26 cellular contexts compared by ENCODE assay signal in the genomic region with DNA sequence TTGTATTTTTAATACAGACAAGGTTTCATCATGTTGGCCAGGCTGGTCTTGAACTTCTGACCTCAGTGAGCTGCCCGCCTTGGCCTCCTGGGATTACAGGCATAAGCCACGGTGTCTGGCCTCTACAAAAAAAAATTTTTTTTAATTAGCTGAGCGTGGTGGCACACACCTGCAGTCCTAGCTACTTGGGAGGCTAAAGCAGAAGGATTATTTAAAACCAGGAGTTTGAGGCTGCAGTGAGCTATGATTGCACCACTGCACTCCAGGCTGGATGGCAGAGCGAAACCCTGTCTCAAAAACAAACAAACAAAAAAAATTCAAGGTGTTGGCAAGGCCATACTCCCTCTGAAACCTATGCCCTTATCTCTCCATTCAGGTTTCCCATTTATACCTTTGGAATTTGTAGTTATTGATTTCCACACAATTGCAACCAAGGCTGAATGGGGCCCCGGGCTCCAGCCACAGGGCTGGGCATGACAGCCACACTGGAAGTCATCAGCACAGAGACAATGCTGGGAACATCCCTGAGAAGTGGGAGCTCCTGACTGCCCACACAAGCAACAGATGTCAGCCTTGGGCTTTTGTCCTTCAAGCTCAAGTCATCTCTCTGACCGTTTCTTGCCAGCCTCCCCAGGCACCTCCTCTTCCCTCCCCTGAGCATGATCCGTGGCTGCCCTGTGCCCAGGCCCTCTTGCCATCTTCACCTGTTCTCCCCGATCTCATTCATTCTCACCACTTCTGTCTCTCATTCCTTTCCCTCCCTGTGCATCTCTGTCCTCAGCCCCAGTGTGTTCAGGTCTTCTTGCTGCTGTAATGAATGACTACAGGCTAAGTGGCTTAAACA. TPM values are rescaled to one million over a fixed set of nuclear protein-coding genes. Genes with fewer than 3 reads are reported as not detected.
A peak's percentile ranks its signal among the peaks of the same experiment; 100 is the strongest.
DNase-seq lines count a peak whose midpoint lies in the region; ATAC-seq, FAIRE-seq and TF ChIP-seq lines count a peak whose summit lies in the region.
"Had no signal": no experiment of that assay in that cellular context is flagged by ENCODE, and none has a peak within 500 bp of the region (broad histone marks: within the 10 kb centered on the region; RNA-seq: fewer than 3 reads in every experiment).

No MANE protein-coding gene starts in this region.

- no peaks in the 10 kb centered on the region for H3K79me1 ChIP-seq in IMR-90 (ENCODE audit: low read depth in 1 of 2, low read length in 2 of 2)
- H3K79me1 ChIP-seq in H1 (ENCODE audit: low read depth, low read length): no peaks in the 10 kb centered on the region

- H3K23ac ChIP-seq in IMR-90 (ENCODE audit: low read depth, low read length) (no peak overlapping the region), H1 (ENCODE audit: insufficient read length) (no peak overlapping the region)

- TF ChIP-seq POLR2A in IMR-90 (IDR thresholded peaks at IDR 0.05; ENCODE audit: low read depth, low read length) (no peak), H1 (IDR thresholded peaks at IDR 0.05; ENCODE audit: control extremely low read depth in 1 of 2, low read depth in 2 of 2, low read length in 2 of 2) (no peak)

- H4K8ac ChIP-seq in IMR-90 (ENCODE audit: low read depth in 2 of 2, low read length in 2 of 2): no peak overlapping the region
- no peak overlapping the region for H4K8ac ChIP-seq in H1 (ENCODE audit: extremely low read depth, insufficient read depth, low read length)

- peaks cover 12% of the 10 kb centered on the region for H3K4me1 Mint-ChIP-seq in activated CD4-positive, alpha-beta T cell treated with anti-CD3 and anti-CD28 coated beads, Interleukin-2, amount 10 ng/mL, durations not matched to agents 24 days and 14 days
- peaks cover 12% of the 10 kb centered on the region for H3K4me1 Mint-ChIP-seq in progenitor cell of endocrine pancreas (ENCODE audit: low read depth)

- no peaks in the 10 kb centered on the region for H3K9me3 Mint-ChIP-seq in activated CD4-positive, alpha-beta T cell treated with anti-CD3 and anti-CD28 coated beads, Interleukin-2, amount 10 ng/mL, durations not matched to agents 24 days and 14 days
- peaks cover 6% of the 10 kb centered on the region for H3K9me3 Mint-ChIP-seq in progenitor cell of endocrine pancreas (ENCODE audit: low read depth)
- H3K9me3 Mint-ChIP-seq: activated CD4-positive, alpha-beta memory T cell treated with anti-CD3 and anti-CD28 coated beads for 36 hours; natural killer cell treated with Interleukin-12 subunit alpha and Interleukin-12 subunit beta and Interleukin-15 and Interleukin-18, amount 100 ng/mL, for 72 hours; stimulated activated naive CD8-positive, alpha-beta T cell treated with anti-CD3 and anti-CD28 coated beads, Interleukin-15, amount 100 ng/mL, for 72 hours had no signal

- H2AK9ac ChIP-seq in IMR-90 (replicated peaks; ENCODE audit: low read depth, low read length, poor library complexity): peak overlapping the region; percentile 55

- no peak for ATAC-seq in IMR-90 (ENCODE audit: low read depth)
- no peak for ATAC-seq in PC-3
- ATAC-seq: gastroesophageal sphincter; left lung; natural killer cell treated with Interleukin-12 subunit alpha and Interleukin-12 subunit beta and Interleukin-15 and Interleukin-18, amount 100 ng/mL, for 72 hours; right cardiac atrium had no signal

- H3K4me3 ChIP-seq in IMR-90 (ENCODE audit: insufficient read depth, low read depth, low read length) (no peak overlapping the region), H1 (ENCODE audit: extremely low read depth in 1 of 4, insufficient read depth in 2 of 4, low read depth in 3 of 4, low read length in 4 of 4) (no peak overlapping the region), PC-3 (ENCODE audit: low read length) (no peak overlapping the region)
- H3K4me3 ChIP-seq: gastroesophageal sphincter, left lung, ovary, transverse colon had no signal

- no peak overlapping the region for H2BK120ac ChIP-seq in IMR-90 (ENCODE audit: low read depth, low read length)
- H2BK120ac ChIP-seq in H1 (replicated peaks; ENCODE audit: low read depth, low read length): no peak overlapping the region

- no peak overlapping the region for H2BK20ac ChIP-seq in IMR-90 (ENCODE audit: low read depth, low read length)
- H2BK20ac ChIP-seq in H1 (ENCODE audit: low read length): no peak overlapping the region

- H3K56ac ChIP-seq in IMR-90 (ENCODE audit: extremely low read depth, insufficient read depth, low read length) (no peak overlapping the region), H1 (replicated peaks; ENCODE audit: insufficient read length, low read depth, low read length) (no peak overlapping the region)

- H3K4ac ChIP-seq in IMR-90 (ENCODE audit: low read depth, low read length) (no peak overlapping the region), H1 (replicated peaks; ENCODE audit: insufficient read length, low read depth, low read length) (no peak overlapping the region)

- H3K23me2 ChIP-seq in H1 (ENCODE audit: low read depth, low read length): no peaks in the 10 kb centered on the region

- POLR2A ChIA-PET in IMR-90 (lab: Charles Lee; ENCODE audit: unreplicated experiment): no interaction called here
- POLR2A ChIA-PET in H1 (lab: Charles Lee; ENCODE audit: partially characterized antibody): interaction anchor here (1.0 to 1.2 kb wide), 2 partner anchors 26 to 44 kb away, joined by 3 read pairs; no protein-coding TSS in a partner anchor
- POLR2A ChIA-PET in PC-3 (lab: Charles Lee; ENCODE audit: unreplicated experiment): no interaction called here

- TF ChIP-seq EP300 in H1 (IDR thresholded peaks at IDR 0.05; ENCODE audit: borderline replicate concordance in 1 of 2, low read depth in 2 of 2, low read length in 2 of 2): no peak

- FAIRE-seq in H1 (lab: Jason Lieb, UNC): no peak
- FAIRE-seq: A204.1, endometrium had no signal

- in situ Hi-C loops in IMR-90 (cut with MboI; ENCODE audit: low sequenced_read_pairs): no loop called here

- H3K9me1 ChIP-seq in IMR-90 (ENCODE audit: insufficient read depth, low read length): no peaks in the 10 kb centered on the region; the same call in 1 of the 2 replicates

- H3K36me3 ChIP-seq in IMR-90 (ENCODE audit: control insufficient read depth, insufficient read depth, low read length) (no peaks in the 10 kb centered on the region), H1 (ENCODE audit: control insufficient read depth in 2 of 4, insufficient read depth in 4 of 4, low read length in 3 of 4) (no peaks in the 10 kb centered on the region), PC-3 (ENCODE audit: low read depth, low read length) (no peaks in the 10 kb centered on the region)
- H3K36me3 ChIP-seq: gastroesophageal sphincter, left lung, ovary, transverse colon had no signal

- H4K20me1 ChIP-seq in IMR-90 (ENCODE audit: insufficient read depth, low read length) (no peaks in the 10 kb centered on the region), H1 (replicated peaks in 1 of 2; ENCODE audit: control insufficient read depth in 1 of 2, insufficient read depth in 2 of 2, low read length in 2 of 2) (no peaks in the 10 kb centered on the region), PC-3 (ENCODE audit: low read length) (no peaks in the 10 kb centered on the region)

- H3K4me2 ChIP-seq in IMR-90 (ENCODE audit: low read depth, low read length) (no peak overlapping the region), H1 (ENCODE audit: insufficient read depth in 1 of 2, low read depth in 2 of 2, low read length in 2 of 2) (no peak overlapping the region), PC-3 (ENCODE audit: low read length) (no peak overlapping the region)
- H3K4me2 ChIP-seq: SK-N-SH had no signal

- H2BK15ac ChIP-seq in IMR-90 (ENCODE audit: low read depth, low read length) (no peak overlapping the region), H1 (ENCODE audit: low read length) (no peak overlapping the region)

- no peak overlapping the region for H2BK12ac ChIP-seq in H1 (ENCODE audit: low read depth, low read length)

- H2AFZ ChIP-seq in IMR-90 (replicated peaks; ENCODE audit: low read length, poor library complexity) (no peak overlapping the region), H1 (ENCODE audit: low read length) (peak overlapping the region; percentile 76; the same call in 1 of the 2 replicates), PC-3 (ENCODE audit: low read length) (no peak overlapping the region)

- H4K91ac ChIP-seq in IMR-90 (ENCODE audit: insufficient read depth, low read depth, low read length) (no peak overlapping the region), H1 (replicated peaks; ENCODE audit: insufficient read length, low read length) (no peak overlapping the region)

- H3K27me3 Mint-ChIP-seq in activated CD4-positive, alpha-beta T cell treated with anti-CD3 and anti-CD28 coated beads, Interleukin-2, amount 10 ng/mL, durations not matched to agents 24 days and 14 days: peaks cover 17% of the 10 kb centered on the region
- peaks cover 5% of the 10 kb centered on the region for H3K27me3 Mint-ChIP-seq in progenitor cell of endocrine pancreas

- H3K9me3 ChIP-seq in IMR-90 (ENCODE audit: control insufficient read depth, insufficient read depth, low read length) (no peaks in the 10 kb centered on the region), H1 (ENCODE audit: insufficient read depth in 2 of 2, low read depth in 1 of 2, low read length in 1 of 2) (no peaks in the 10 kb centered on the region), PC-3 (ENCODE audit: low read length) (no peaks in the 10 kb centered on the region)
- H3K9me3 ChIP-seq: gastroesophageal sphincter, left lung, ovary, SK-N-SH, transverse colon had no signal

- dilution Hi-C loops in IMR-90 (cut with HindIII; ENCODE audit: low sequenced_read_pairs, unreplicated experiment): no loop called here

- peak overlapping the region; percentile 36 for H3K4me3 Mint-ChIP-seq in activated CD4-positive, alpha-beta T cell treated with anti-CD3 and anti-CD28 coated beads, Interleukin-2, amount 10 ng/mL, durations not matched to agents 24 days and 14 days
- H3K4me3 Mint-ChIP-seq in progenitor cell of endocrine pancreas (ENCODE audit: low read depth): no peak overlapping the region
- H3K4me3 Mint-ChIP-seq: activated CD4-positive, alpha-beta memory T cell treated with anti-CD3 and anti-CD28 coated beads for 36 hours; natural killer cell treated with Interleukin-12 subunit alpha and Interleukin-12 subunit beta and Interleukin-15 and Interleukin-18, amount 100 ng/mL, for 72 hours had no signal

- H3K27ac Mint-ChIP-seq in activated CD4-positive, alpha-beta T cell treated with anti-CD3 and anti-CD28 coated beads, Interleukin-2, amount 10 ng/mL, durations not matched to agents 24 days and 14 days: no peak overlapping the region
- peak overlapping the region; percentile 35 for H3K27ac Mint-ChIP-seq in progenitor cell of endocrine pancreas
- H3K27ac Mint-ChIP-seq: activated CD4-positive, alpha-beta memory T cell treated with anti-CD3 and anti-CD28 coated beads for 36 hours; natural killer cell treated with Interleukin-12 subunit alpha and Interleukin-12 subunit beta and Interleukin-15 and Interleukin-18, amount 100 ng/mL, for 72 hours; stimulated activated naive CD8-positive, alpha-beta T cell treated with anti-CD3 and anti-CD28 coated beads, Interleukin-15, amount 100 ng/mL, for 72 hours had no signal

- H3K4me1 ChIP-seq in IMR-90 (ENCODE audit: control insufficient read depth, insufficient read depth, low read length): no peaks in the 10 kb centered on the region
- no peaks in the 10 kb centered on the region; a peak in 2 of 7 replicates for H3K4me1 ChIP-seq in H1 (replicated peaks in 1 of 4; ENCODE audit: control insufficient read depth in 3 of 4, insufficient read depth in 4 of 4, low read length in 3 of 4)
- H3K4me1 ChIP-seq in PC-3 (ENCODE audit: insufficient read depth, low read length): no peaks in the 10 kb centered on the region
- H3K4me1 ChIP-seq: gastroesophageal sphincter, transverse colon had no signal

- H3K79me2 ChIP-seq in H1 (ENCODE audit: control insufficient read depth in 1 of 2, insufficient read depth in 2 of 2, low read length in 2 of 2) (no peaks in the 10 kb centered on the region), PC-3 (ENCODE audit: low read length) (no peaks in the 10 kb centered on the region)

- CTCF ChIA-PET in IMR-90 (lab: Yijun Ruan, JAX) (no interaction called here), H1 (lab: Charles Lee; ENCODE audit: partially characterized antibody) (interaction anchor here (0.8 to 3.6 kb wide), 6 partner anchors 11 to 171 kb away, joined by 3 to 20 read pairs (median 5); no protein-coding TSS in a partner anchor), PC-3 (lab: Charles Lee) (interaction anchor here (0.6 kb wide), 1 partner anchor 10 kb away, joined by 4 read pairs; no protein-coding TSS in a partner anchor)

- no peak overlapping the region for H4K5ac ChIP-seq in IMR-90 (ENCODE audit: low read depth, low read length)
- no peak overlapping the region for H4K5ac ChIP-seq in H1 (ENCODE audit: insufficient read length, low read depth, low read length)

- H2BK5ac ChIP-seq in IMR-90 (ENCODE audit: low read depth, low read length, poor library complexity, severe bottlenecking) (no peak overlapping the region), H1 (ENCODE audit: low read depth, low read length) (no peak overlapping the region)

- H3K14ac ChIP-seq in IMR-90 (replicated peaks; ENCODE audit: low read depth, low read length): no peak overlapping the region
- H3K14ac ChIP-seq in H1 (ENCODE audit: insufficient read length): no peak overlapping the region

- no peak overlapping the region for H2AK5ac ChIP-seq in IMR-90 (ENCODE audit: low read depth, low read length)
- no peak overlapping the region; the same call in 1 of the 2 replicates for H2AK5ac ChIP-seq in H1 (ENCODE audit: low read depth, low read length)

- no peaks in the 10 kb centered on the region for H3F3A ChIP-seq in PC-3 (ENCODE audit: low read length, unreplicated experiment)

- H3K18ac ChIP-seq in IMR-90 (ENCODE audit: low read depth, low read length): no peak overlapping the region
- no peak overlapping the region for H3K18ac ChIP-seq in H1 (ENCODE audit: extremely low read depth, low read length)

- DNase-seq in activated CD4-positive, alpha-beta T cell treated with anti-CD3 and anti-CD28 coated beads, Interleukin-2, amount 10 ng/mL, durations not matched to agents 24 days and 14 days: no peak
- no peak for DNase-seq in activated CD4-positive, alpha-beta T cell treated with anti-CD3 and anti-CD28 coated beads for 1 hour
- DNase-seq in IMR-90 (no peak), H1 (ENCODE audit: low read depth in 1 of 2, low spot score in 2 of 2) (no peak), progenitor cell of endocrine pancreas (ENCODE audit: low spot score, unreplicated experiment) (no peak), GOT3 (lab: John Stamatoyannopoulos, UW) (no peak), PC-3 (no peak), SIG-M5 treated with dmso at 0.1 percent for 504 hours (lab: John Stamatoyannopoulos, UW; ENCODE audit: unreplicated experiment) (no peak)
- DNase-seq: activated gamma-delta T cell treated with Interleukin-2 at 50 U/mL for 16 hours, cortex of kidney, H7, Kasumi-1, left lung, NCI-H187, ovary, right cardiac atrium, RPMI8226, transverse colon had no signal

- 40% methylated on average over 2 of the region's 8 CpGs; no CpG with 5 or more reads in 1 of the 2 experiments for WGBS in IMR-90 (ENCODE audit: extremely low coverage in 2 of 2, insufficient read length in 1 of 2), 2 experiments
- 85% methylated on average over 8 of the region's 8 CpGs; no CpG with 5 or more reads in 1 of the 2 experiments for WGBS in H1 (ENCODE audit: extremely low coverage in 1 of 2, insufficient coverage in 1 of 2, insufficient read length in 1 of 2, insufficient replicate concordance in 2 of 2, low coverage in 1 of 2, low lambda C conversion rate in 2 of 2, missing lambda C conversion rate in 1 of 2), 2 experiments

- TF ChIP-seq CTCF in IMR-90 (conservative IDR thresholded peaks at IDR 0.05; ENCODE audit: low read depth, low read length) (no peak), H1 (IDR thresholded peaks at IDR 0.05; ENCODE audit: control extremely low read depth in 1 of 3, insufficient read depth in 1 of 3, low read depth in 1 of 3, low read length in 3 of 3) (no peak), progenitor cell of endocrine pancreas (IDR thresholded peaks at IDR 0.05; ENCODE audit: unreplicated experiment) (no peak), PC-3 (conservative IDR thresholded peaks at IDR 0.05; ENCODE audit: low read depth, low read length) (no peak)

- H3K9ac ChIP-seq in IMR-90 (ENCODE audit: low read depth, low read length) (no peak overlapping the region), H1 (replicated peaks in 1 of 4; ENCODE audit: extremely low read depth in 1 of 4, low read depth in 3 of 4, low read length in 3 of 4) (no peak overlapping the region; a peak in 1 of 7 replicates), PC-3 (ENCODE audit: low read length) (no peak overlapping the region)
- H3K9ac ChIP-seq: SK-N-SH had no signal

- TF ChIP-seq RAD21 in IMR-90 (IDR thresholded peaks at IDR 0.05; ENCODE audit: low read length): no peak
- no peak for TF ChIP-seq RAD21 in H1 (IDR thresholded peaks at IDR 0.05 in 1 of 2, conservative IDR thresholded peaks at IDR 0.05 in 1 of 2; ENCODE audit: low read depth in 2 of 2, low read length in 2 of 2)

- H3K36me3 Mint-ChIP-seq in activated CD4-positive, alpha-beta T cell treated with anti-CD3 and anti-CD28 coated beads, Interleukin-2, amount 10 ng/mL, durations not matched to agents 24 days and 14 days (ENCODE audit: low read depth): no peaks in the 10 kb centered on the region
- H3K36me3 Mint-ChIP-seq in progenitor cell of endocrine pancreas (ENCODE audit: insufficient read depth): no peaks in the 10 kb centered on the region
- H3K36me3 Mint-ChIP-seq: activated CD4-positive, alpha-beta memory T cell treated with anti-CD3 and anti-CD28 coated beads for 36 hours; natural killer cell treated with Interleukin-12 subunit alpha and Interleukin-12 subunit beta and Interleukin-15 and Interleukin-18, amount 100 ng/mL, for 72 hours had no signal

- no peaks in the 10 kb centered on the region for H3K9me2 ChIP-seq in PC-3 (replicated peaks; ENCODE audit: low read length)
- H3K9me2 ChIP-seq: SK-N-SH had no signal

- intact Hi-C loops in activated CD4-positive, alpha-beta T cell treated with anti-CD3 and anti-CD28 coated beads, Interleukin-2, amount 10 ng/mL, durations not matched to agents 24 days and 14 days (cut with micrococcal nuclease): no loop called here
- intact Hi-C loops in IMR-90 (cut with micrococcal nuclease): no loop called here
- intact Hi-C loops in PC-3 (cut with micrococcal nuclease): no loop called here

- H3K27me3 ChIP-seq in IMR-90 (ENCODE audit: control insufficient read depth, insufficient read depth, low read length): peaks cover 14% of the 10 kb centered on the region
- no peaks in the 10 kb centered on the region; a peak in 1 of 7 replicates for H3K27me3 ChIP-seq in H1 (replicated peaks in 1 of 4; ENCODE audit: control insufficient read depth in 3 of 4, extremely low read depth in 1 of 4, insufficient read depth in 3 of 4, low read length in 3 of 4)
- H3K27me3 ChIP-seq in PC-3 (ENCODE audit: low read length): no peaks in the 10 kb centered on the region
- H3K27me3 ChIP-seq: gastroesophageal sphincter, left lung, ovary, transverse colon had no signal

- no peak overlapping the region for H3K27ac ChIP-seq in IMR-90 (ENCODE audit: insufficient read depth, low read length)
- H3K27ac ChIP-seq in H1 (ENCODE audit: low read depth, low read length): no peak overlapping the region
- no peak overlapping the region for H3K27ac ChIP-seq in PC-3 (ENCODE audit: low read length)
- H3K27ac ChIP-seq: gastroesophageal sphincter, left lung, ovary, transverse colon, VCaP had no signal

- no TSS peak for BruUV-seq in IMR-90 (replicated peaks; lab: Mats Ljungman, UMichigan)
- BruUV-seq in PC-3 (replicated peaks; lab: Mats Ljungman, UMichigan): no TSS peak

RNA-seq across cellular contexts. Expression of gene CALM3, which starts 27.2 kb away (rescaled TPM):
- total RNA-seq in activated CD4-positive, alpha-beta T cell treated with anti-CD3 and anti-CD28 coated beads, Interleukin-2, amount 10 ng/mL, durations not matched to agents 24 days and 14 days: 477 and 479 TPM in 2 replicates
- total RNA-seq in IMR-90 (2012; rRNA removed) (91.6 and 197 TPM in 2 replicates), progenitor cell of endocrine pancreas (387 and 399 TPM in 2 replicates), PC-3 (2014; rRNA removed) (160 and 217 TPM in 2 replicates)
- polyA plus RNA-seq in IMR-90 (2012; rRNA removed) (467 and 501 TPM in 2 replicates), H1 (2011; rRNA removed) (315 and 405 TPM in 2 replicates)
- polyA plus RNA-seq in IMR-90 (2012; cell fraction: cytosol; rRNA removed): 414 and 485 TPM in 2 replicates
- 233 and 354 TPM in 2 replicates for polyA plus RNA-seq in IMR-90 (2012; cell fraction: nucleus; rRNA removed; ENCODE audit: low replicate concordance)
- 318 and 326 TPM in 2 replicates for total RNA-seq in H1 (2021; fragmentation: NEBNext Ultra II Directional; extraction: Animal tissue kit (Norgen Biotek cat#: 25700))
- polyA plus RNA-seq in H1 (2011; cell fraction: cytosol; rRNA removed): 585 TPM
- 241 TPM for polyA plus RNA-seq in H1 (2011; cell fraction: nucleus; rRNA removed)
- polyA plus RNA-seq in H1 (2012, experiment 1 of 2): 396 to 462 TPM (median 444 TPM) in 4 replicates
- polyA plus RNA-seq in H1 (2012, experiment 2 of 2): 353 TPM
- 213 TPM for polyA plus RNA-seq in H1 (2013, experiment 1 of 2)
- 220 TPM for polyA plus RNA-seq in H1 (2013, experiment 2 of 2)
- polyA minus RNA-seq in H1 (2011; rRNA and poly(A)+ RNA removed): 129 and 145 TPM in 2 replicates
- polyA minus RNA-seq in H1 (2011; cell fraction: cytosol; rRNA and poly(A)+ RNA removed): 94.5 TPM
- polyA minus RNA-seq in H1 (2011; cell fraction: nucleus; rRNA and poly(A)+ RNA removed): 67.8 TPM

RNA-seq across cellular contexts. Expression of gene PTGIR, which starts 51.0 kb away (rescaled TPM):
- 194 TPM in 2 replicates for total RNA-seq in activated CD4-positive, alpha-beta T cell treated with anti-CD3 and anti-CD28 coated beads, Interleukin-2, amount 10 ng/mL, durations not matched to agents 24 days and 14 days
- total RNA-seq in IMR-90 (2012; rRNA removed) (0.54 and 0.56 TPM in 2 replicates), progenitor cell of endocrine pancreas (not detected in 2 replicates), PC-3 (2014; rRNA removed) (not detected in 2 replicates)
- polyA plus RNA-seq in IMR-90 (2012; rRNA removed) (4.9 and 5.3 TPM in 2 replicates), H1 (2011; rRNA removed) (0.15 and 0.19 TPM in 2 replicates)
- polyA plus RNA-seq in IMR-90 (2012; cell fraction: cytosol; rRNA removed): 2.8 and 7.8 TPM in 2 replicates
- polyA plus RNA-seq in IMR-90 (2012; cell fraction: nucleus; rRNA removed; ENCODE audit: low replicate concordance): 18.1 and 39.4 TPM in 2 replicates
- not detected in 2 replicates for total RNA-seq in H1 (2021; fragmentation: NEBNext Ultra II Directional; extraction: Animal tissue kit (Norgen Biotek cat#: 25700))
- 0.14 TPM for polyA plus RNA-seq in H1 (2011; cell fraction: cytosol; rRNA removed)
- 0.09 TPM for polyA plus RNA-seq in H1 (2011; cell fraction: nucleus; rRNA removed)
- not detected in 4 replicates for polyA plus RNA-seq in H1 (2012, experiment 1 of 2)
- polyA plus RNA-seq in H1 (2012, experiment 2 of 2): not detected
- 0.10 TPM for polyA plus RNA-seq in H1 (2013, experiment 1 of 2)
- 0.13 TPM for polyA plus RNA-seq in H1 (2013, experiment 2 of 2)
- polyA minus RNA-seq in H1 (2011; rRNA and poly(A)+ RNA removed): not detected in 2 replicates
- polyA minus RNA-seq in H1 (2011; cell fraction: cytosol; rRNA and poly(A)+ RNA removed): not detected
- not detected for polyA minus RNA-seq in H1 (2011; cell fraction: nucleus; rRNA and poly(A)+ RNA removed)

Comparison
In these comparisons a context has a peak if more than half of its experiments do, and no peak if none do; other contexts are left out.
1. RNA of gene PTGIR, which starts 51.0 kb away (total RNA-seq): 194 TPM in activated CD4-positive, alpha-beta T cell treated with anti-CD3 and anti-CD28 coated beads, Interleukin-2, amount 10 ng/mL, durations not matched to agents 24 days and 14 days; 0.54 to 0.56 TPM in IMR-90, not detected in H1, not detected in progenitor cell of endocrine pancreas and not detected in PC-3; every median in the first group is over 100 times any median in the second.